1 cellular context compared by ENCODE assay signal in the genomic region with DNA sequence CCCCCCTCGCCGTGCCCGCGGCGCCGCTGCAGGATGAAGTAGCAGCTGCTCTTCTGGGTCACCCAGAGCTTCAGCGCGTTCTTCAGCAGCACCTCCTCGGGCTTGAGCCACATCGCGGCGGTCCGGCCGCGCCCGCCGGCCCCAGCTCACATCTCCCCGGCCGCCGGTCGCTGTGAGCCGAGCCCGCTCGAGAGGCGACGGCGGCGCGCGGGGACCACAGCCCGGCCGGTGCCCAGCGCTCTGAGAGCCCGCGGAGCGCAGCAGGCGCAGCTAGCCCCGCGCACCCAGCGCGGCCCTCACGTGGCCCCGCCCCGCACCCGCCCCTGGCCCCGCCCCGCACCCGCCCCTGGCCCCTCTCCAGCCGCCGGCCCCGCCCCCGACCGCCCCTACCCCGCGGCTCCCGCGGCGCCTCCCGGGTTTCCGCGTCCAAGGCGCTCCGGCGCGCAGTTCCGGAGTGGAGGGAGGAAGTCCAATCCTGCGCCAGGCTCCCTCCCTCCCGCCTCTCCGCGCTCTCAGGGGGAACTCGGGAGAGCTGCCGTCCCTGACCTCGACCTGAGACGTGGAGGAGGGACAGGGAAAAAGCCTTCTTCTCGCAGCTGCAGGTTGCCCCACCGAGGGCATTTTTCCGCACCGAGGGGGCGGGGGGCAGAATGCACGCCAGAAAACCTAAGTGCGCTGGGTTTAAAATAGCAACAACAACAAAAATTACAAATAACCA.
TF ChIP-seq lines count a peak whose summit lies in the region.

A gene (minus strand): TSS at position 242 of the 718 bp plus-strand sequence. CDS start 129 bp downstream, at position 113.

TF ChIP-seq in WTC11, 78 proteins besides CTCF, POLR2A, EP300 and RAD21 (continued from another document):
- TF ChIP-seq, protein P1, sequence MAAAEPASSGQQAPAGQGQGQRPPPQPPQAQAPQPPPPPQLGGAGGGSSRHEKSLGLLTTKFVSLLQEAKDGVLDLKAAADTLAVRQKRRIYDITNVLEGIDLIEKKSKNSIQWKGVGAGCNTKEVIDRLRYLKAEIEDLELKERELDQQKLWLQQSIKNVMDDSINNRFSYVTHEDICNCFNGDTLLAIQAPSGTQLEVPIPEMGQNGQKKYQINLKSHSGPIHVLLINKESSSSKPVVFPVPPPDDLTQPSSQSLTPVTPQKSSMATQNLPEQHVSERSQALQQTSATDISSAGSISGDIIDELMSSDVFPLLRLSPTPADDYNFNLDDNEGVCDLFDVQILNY (CRISPR knock-in tag; IDR thresholded peaks at IDR 0.05) = peak; percentile 32; the same call in 1 of the 2 replicates
- TF ChIP-seq NFE2L1 (CRISPR knock-in tag; IDR thresholded peaks at IDR 0.05) (no peak), KAT7 (CRISPR knock-in tag; IDR thresholded peaks at IDR 0.05; ENCODE audit: borderline replicate concordance) (peak; percentile 53; the same call in 1 of the 2 replicates), ZNF423 (CRISPR knock-in tag; IDR thresholded peaks at IDR 0.05) (no peak), MYBL2 (CRISPR knock-in tag; IDR thresholded peaks at IDR 0.05) (peak; percentile 5; the same call in 1 of the 2 replicates), JUN (CRISPR knock-in tag; IDR thresholded peaks at IDR 0.05) (no peak), ZNF121 (CRISPR knock-in tag; IDR thresholded peaks at IDR 0.05) (no peak), ATF1 (CRISPR knock-in tag; IDR thresholded peaks at IDR 0.05) (no peak), ELF4 (CRISPR knock-in tag; IDR thresholded peaks at IDR 0.05; ENCODE audit: low read depth) (no peak), ZNF671 (CRISPR knock-in tag; IDR thresholded peaks at IDR 0.05) (no peak), OVOL2 (CRISPR knock-in tag; IDR thresholded peaks at IDR 0.05; ENCODE audit: borderline replicate concordance) (no peak), TEAD1 (CRISPR knock-in tag; IDR thresholded peaks at IDR 0.05) (0 out of 2 replicates have a peak, but pooled peaks have one; percentile 38), ZNF263 (CRISPR knock-in tag; IDR thresholded peaks at IDR 0.05; ENCODE audit: low read depth) (no peak), ESRRA (CRISPR knock-in tag; IDR thresholded peaks at IDR 0.05; ENCODE audit: borderline replicate concordance) (0 out of 2 replicates have a peak, but pooled peaks have one; percentile 16), RELA (CRISPR knock-in tag; IDR thresholded peaks at IDR 0.05; ENCODE audit: borderline replicate concordance) (no peak), FOXP1 (CRISPR knock-in tag; IDR thresholded peaks at IDR 0.05; ENCODE audit: borderline replicate concordance) (no peak), GTF2I (CRISPR knock-in tag; conservative IDR thresholded peaks at IDR 0.05) (no peak), PRRX2 (CRISPR knock-in tag; IDR thresholded peaks at IDR 0.05) (no peak), SOX15 (CRISPR knock-in tag; IDR thresholded peaks at IDR 0.05) (no peak)
- TF ChIP-seq, protein P2, sequence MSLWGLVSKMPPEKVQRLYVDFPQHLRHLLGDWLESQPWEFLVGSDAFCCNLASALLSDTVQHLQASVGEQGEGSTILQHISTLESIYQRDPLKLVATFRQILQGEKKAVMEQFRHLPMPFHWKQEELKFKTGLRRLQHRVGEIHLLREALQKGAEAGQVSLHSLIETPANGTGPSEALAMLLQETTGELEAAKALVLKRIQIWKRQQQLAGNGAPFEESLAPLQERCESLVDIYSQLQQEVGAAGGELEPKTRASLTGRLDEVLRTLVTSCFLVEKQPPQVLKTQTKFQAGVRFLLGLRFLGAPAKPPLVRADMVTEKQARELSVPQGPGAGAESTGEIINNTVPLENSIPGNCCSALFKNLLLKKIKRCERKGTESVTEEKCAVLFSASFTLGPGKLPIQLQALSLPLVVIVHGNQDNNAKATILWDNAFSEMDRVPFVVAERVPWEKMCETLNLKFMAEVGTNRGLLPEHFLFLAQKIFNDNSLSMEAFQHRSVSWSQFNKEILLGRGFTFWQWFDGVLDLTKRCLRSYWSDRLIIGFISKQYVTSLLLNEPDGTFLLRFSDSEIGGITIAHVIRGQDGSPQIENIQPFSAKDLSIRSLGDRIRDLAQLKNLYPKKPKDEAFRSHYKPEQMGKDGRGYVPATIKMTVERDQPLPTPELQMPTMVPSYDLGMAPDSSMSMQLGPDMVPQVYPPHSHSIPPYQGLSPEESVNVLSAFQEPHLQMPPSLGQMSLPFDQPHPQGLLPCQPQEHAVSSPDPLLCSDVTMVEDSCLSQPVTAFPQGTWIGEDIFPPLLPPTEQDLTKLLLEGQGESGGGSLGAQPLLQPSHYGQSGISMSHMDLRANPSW (CRISPR knock-in tag; conservative IDR thresholded peaks at IDR 0.05; ENCODE audit: low read depth) = no peak
- TF ChIP-seq, protein P3, sequence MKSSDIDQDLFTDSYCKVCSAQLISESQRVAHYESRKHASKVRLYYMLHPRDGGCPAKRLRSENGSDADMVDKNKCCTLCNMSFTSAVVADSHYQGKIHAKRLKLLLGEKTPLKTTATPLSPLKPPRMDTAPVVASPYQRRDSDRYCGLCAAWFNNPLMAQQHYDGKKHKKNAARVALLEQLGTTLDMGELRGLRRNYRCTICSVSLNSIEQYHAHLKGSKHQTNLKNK (CRISPR knock-in tag; IDR thresholded peaks at IDR 0.05) = no peak
- TF ChIP-seq, protein P4, sequence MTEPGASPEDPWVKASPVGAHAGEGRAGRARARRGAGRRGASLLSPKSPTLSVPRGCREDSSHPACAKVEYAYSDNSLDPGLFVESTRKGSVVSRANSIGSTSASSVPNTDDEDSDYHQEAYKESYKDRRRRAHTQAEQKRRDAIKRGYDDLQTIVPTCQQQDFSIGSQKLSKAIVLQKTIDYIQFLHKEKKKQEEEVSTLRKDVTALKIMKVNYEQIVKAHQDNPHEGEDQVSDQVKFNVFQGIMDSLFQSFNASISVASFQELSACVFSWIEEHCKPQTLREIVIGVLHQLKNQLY (CRISPR knock-in tag; IDR thresholded peaks at IDR 0.05) = no peak
- TF ChIP-seq, protein P5, sequence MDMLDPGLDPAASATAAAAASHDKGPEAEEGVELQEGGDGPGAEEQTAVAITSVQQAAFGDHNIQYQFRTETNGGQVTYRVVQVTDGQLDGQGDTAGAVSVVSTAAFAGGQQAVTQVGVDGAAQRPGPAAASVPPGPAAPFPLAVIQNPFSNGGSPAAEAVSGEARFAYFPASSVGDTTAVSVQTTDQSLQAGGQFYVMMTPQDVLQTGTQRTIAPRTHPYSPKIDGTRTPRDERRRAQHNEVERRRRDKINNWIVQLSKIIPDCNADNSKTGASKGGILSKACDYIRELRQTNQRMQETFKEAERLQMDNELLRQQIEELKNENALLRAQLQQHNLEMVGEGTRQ (CRISPR knock-in tag; IDR thresholded peaks at IDR 0.05) = peak; percentile 73
- TF ChIP-seq, protein P6, sequence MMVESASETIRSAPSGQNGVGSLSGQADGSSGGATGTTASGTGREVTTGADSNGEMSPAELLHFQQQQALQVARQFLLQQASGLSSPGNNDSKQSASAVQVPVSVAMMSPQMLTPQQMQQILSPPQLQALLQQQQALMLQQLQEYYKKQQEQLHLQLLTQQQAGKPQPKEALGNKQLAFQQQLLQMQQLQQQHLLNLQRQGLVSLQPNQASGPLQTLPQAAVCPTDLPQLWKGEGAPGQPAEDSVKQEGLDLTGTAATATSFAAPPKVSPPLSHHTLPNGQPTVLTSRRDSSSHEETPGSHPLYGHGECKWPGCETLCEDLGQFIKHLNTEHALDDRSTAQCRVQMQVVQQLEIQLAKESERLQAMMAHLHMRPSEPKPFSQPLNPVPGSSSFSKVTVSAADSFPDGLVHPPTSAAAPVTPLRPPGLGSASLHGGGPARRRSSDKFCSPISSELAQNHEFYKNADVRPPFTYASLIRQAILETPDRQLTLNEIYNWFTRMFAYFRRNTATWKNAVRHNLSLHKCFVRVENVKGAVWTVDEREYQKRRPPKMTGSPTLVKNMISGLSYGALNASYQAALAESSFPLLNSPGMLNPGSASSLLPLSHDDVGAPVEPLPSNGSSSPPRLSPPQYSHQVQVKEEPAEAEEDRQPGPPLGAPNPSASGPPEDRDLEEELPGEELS (CRISPR knock-in tag; IDR thresholded peaks at IDR 0.05) = no peak
- TF ChIP-seq, protein P7, sequence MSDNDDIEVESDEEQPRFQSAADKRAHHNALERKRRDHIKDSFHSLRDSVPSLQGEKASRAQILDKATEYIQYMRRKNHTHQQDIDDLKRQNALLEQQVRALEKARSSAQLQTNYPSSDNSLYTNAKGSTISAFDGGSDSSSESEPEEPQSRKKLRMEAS (CRISPR knock-in tag; IDR thresholded peaks at IDR 0.05) = peak; percentile 33; the same call in 1 of the 2 replicates
- TF ChIP-seq, protein P8, sequence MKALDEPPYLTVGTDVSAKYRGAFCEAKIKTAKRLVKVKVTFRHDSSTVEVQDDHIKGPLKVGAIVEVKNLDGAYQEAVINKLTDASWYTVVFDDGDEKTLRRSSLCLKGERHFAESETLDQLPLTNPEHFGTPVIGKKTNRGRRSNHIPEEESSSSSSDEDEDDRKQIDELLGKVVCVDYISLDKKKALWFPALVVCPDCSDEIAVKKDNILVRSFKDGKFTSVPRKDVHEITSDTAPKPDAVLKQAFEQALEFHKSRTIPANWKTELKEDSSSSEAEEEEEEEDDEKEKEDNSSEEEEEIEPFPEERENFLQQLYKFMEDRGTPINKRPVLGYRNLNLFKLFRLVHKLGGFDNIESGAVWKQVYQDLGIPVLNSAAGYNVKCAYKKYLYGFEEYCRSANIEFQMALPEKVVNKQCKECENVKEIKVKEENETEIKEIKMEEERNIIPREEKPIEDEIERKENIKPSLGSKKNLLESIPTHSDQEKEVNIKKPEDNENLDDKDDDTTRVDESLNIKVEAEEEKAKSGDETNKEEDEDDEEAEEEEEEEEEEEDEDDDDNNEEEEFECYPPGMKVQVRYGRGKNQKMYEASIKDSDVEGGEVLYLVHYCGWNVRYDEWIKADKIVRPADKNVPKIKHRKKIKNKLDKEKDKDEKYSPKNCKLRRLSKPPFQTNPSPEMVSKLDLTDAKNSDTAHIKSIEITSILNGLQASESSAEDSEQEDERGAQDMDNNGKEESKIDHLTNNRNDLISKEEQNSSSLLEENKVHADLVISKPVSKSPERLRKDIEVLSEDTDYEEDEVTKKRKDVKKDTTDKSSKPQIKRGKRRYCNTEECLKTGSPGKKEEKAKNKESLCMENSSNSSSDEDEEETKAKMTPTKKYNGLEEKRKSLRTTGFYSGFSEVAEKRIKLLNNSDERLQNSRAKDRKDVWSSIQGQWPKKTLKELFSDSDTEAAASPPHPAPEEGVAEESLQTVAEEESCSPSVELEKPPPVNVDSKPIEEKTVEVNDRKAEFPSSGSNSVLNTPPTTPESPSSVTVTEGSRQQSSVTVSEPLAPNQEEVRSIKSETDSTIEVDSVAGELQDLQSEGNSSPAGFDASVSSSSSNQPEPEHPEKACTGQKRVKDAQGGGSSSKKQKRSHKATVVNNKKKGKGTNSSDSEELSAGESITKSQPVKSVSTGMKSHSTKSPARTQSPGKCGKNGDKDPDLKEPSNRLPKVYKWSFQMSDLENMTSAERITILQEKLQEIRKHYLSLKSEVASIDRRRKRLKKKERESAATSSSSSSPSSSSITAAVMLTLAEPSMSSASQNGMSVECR (CRISPR knock-in tag; IDR thresholded peaks at IDR 0.05; ENCODE audit: borderline replicate concordance) = peak; percentile 47; the same call in 1 of the 2 replicates
- TF ChIP-seq, protein P9, sequence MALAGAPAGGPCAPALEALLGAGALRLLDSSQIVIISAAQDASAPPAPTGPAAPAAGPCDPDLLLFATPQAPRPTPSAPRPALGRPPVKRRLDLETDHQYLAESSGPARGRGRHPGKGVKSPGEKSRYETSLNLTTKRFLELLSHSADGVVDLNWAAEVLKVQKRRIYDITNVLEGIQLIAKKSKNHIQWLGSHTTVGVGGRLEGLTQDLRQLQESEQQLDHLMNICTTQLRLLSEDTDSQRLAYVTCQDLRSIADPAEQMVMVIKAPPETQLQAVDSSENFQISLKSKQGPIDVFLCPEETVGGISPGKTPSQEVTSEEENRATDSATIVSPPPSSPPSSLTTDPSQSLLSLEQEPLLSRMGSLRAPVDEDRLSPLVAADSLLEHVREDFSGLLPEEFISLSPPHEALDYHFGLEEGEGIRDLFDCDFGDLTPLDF (CRISPR knock-in tag; IDR thresholded peaks at IDR 0.05) = no peak
